Comparison of ENCODE assay signal across 8 cellular contexts in the genomic region with DNA sequence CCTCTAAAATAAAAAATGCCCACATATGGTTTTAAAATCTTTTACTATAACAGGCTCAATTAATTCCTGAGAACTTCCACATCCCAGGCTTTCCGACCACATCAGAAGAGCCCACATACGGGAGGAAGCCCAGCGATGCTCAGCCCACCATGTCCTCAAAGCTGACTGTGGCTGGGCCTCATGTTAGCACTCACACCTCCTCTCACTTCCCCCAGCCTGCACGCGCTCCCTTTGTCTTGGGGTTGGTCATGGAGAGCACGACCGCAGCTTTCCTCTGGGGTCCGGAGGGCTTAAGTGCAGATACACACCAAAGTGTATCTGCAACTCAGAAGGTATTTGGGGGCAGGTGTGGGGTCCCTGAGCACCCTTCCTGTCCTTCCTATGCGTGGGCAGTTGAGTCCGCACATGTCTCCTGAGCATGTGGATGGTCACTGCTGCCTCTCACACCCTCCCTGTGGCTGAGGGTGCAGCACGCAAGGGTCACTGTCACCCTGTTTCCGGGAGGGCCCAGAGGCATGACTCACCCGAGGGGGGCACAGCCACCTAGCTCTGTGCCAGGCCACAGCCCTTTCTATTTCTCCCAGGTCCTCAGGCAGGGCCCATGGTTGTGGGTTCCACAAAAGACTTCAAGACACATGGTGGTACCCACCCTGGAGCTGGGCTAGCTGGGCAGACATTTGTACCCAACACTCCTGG. TPM values are rescaled to one million over a fixed set of nuclear protein-coding genes. Genes with fewer than 3 reads are reported as not detected.
DNase-seq lines count a peak whose midpoint lies in the region; ATAC-seq and TF ChIP-seq lines count a peak whose summit lies in the region.

No MANE protein-coding gene starts in this region.

- peak overlapping the region in 53 of 59 donors; percentile 12 to 91 (median 82) for H3K27ac ChIP-seq in dorsolateral prefrontal cortex
- peak overlapping the region; percentile 69 to 90 (median 86) for H3K27ac ChIP-seq in sigmoid colon

- 63 to 88% methylated on average over 13 of the region's 13 CpGs for WGBS in sigmoid colon, 2 donors

- DNase-seq in ELR (ENCODE audit: low read depth) (peak; percentile 46), LHCN-M2 (ENCODE audit: low read depth) (peak; percentile 27), dorsolateral prefrontal cortex (no peak), sigmoid colon (no peak), 8988T (no peak)

- H3K27me3 ChIP-seq in dorsolateral prefrontal cortex (no peaks in the 10 kb centered on the region), sigmoid colon (no peaks in the 10 kb centered on the region)

- no peaks in the 10 kb centered on the region for H3K9me3 ChIP-seq in sigmoid colon

- H3K36me3 ChIP-seq in sigmoid colon, result peaks cover 30 to 86% (median 59%) of the 10 kb centered on the region in 4 donors

- TF ChIP-seq POLR2A in sigmoid colon (IDR thresholded peaks at IDR 0.05), result no peak

- intact Hi-C loops in dorsolateral prefrontal cortex (cut with DNase I), result loop anchor here in 1 of 2 donors (10.0 kb wide), 1 partner anchor 401 kb away; no protein-coding TSS in a partner anchor
- intact Hi-C loops in sigmoid colon (cut with DNase I), result no loop called here

- no peak for ATAC-seq in HG02610 (IDR thresholded peaks at IDR 0.05; ENCODE audit: unreplicated experiment)
- no peak for ATAC-seq in HG02571 (IDR thresholded peaks at IDR 0.05; ENCODE audit: unreplicated experiment)
- no peak for ATAC-seq in GM21367 (IDR thresholded peaks at IDR 0.05; ENCODE audit: unreplicated experiment)

- peaks cover 0 to 99% (median 95%) of the 10 kb centered on the region in 4 donors for H3K4me1 ChIP-seq in sigmoid colon

- TF ChIP-seq CTCF in dorsolateral prefrontal cortex (IDR thresholded peaks at IDR 0.05 in 54 of 56, conservative IDR thresholded peaks at IDR 0.05 in 2 of 56; ENCODE audit: low read depth in 1 of 56, partially characterized antibody in 56 of 56), result no peak
- TF ChIP-seq CTCF in sigmoid colon (IDR thresholded peaks at IDR 0.05), result no peak

- TF ChIP-seq EP300 in sigmoid colon (IDR thresholded peaks at IDR 0.05), result no peak

- H3K4me3 ChIP-seq in dorsolateral prefrontal cortex, result peak overlapping the region in 1 of 59 donors; percentile 44
- no peak overlapping the region for H3K4me3 ChIP-seq in sigmoid colon

RNA-seq across cellular contexts. Expression of gene WDR1, which starts 21.2 kb away (rescaled TPM):
- 310 and 335 TPM in 2 replicates for total RNA-seq in LHCN-M2 (2014; rRNA removed)
- polyA plus RNA-seq in LHCN-M2 (2012), result 613 TPM
- 100 to 1,000 TPM in 77 of 120 experiments, 10 to 100 TPM in 43; 67.7 to 164 (median 107) TPM for total RNA-seq in dorsolateral prefrontal cortex
- 100 to 1,000 TPM; 171 to 267 (median 238) TPM for total RNA-seq in sigmoid colon
- 100 to 1,000 TPM; 200 to 267 (median 247) TPM for polyA plus RNA-seq in sigmoid colon

Comparison
In these comparisons a context has a peak if more than half of its experiments do, and no peak if none do; other contexts are left out.
1. DNase-seq: peak in ELR (single experiment) and LHCN-M2 (single experiment); none in dorsolateral prefrontal cortex (0 of 10), sigmoid colon (single experiment) and 8988T (single experiment).